12 cellular contexts compared by ENCODE assay signal in genomic region chr4:76723373-76723772, GRCh38.
DNase-seq lines count a peak whose midpoint lies in the region; ATAC-seq, FAIRE-seq and TF ChIP-seq lines count a peak whose summit lies in the region.
"Had no signal": no experiment of that assay in that cellular context is flagged by ENCODE, and none has a peak within 500 bp of the region (broad histone marks: within the 10 kb centered on the region; RNA-seq: fewer than 3 reads in every experiment).

No MANE protein-coding gene starts in this region.

- CTCF ChIA-PET in A549 (lab: Yijun Ruan, JAX) = interaction anchor here (0.6 kb wide), 1 partner anchor 41 kb away, joined by 3 read pairs; no protein-coding TSS in a partner anchor

- ATAC-seq in A549 = peak; percentile 30 to 67; a peak in 2 of 6 replicates
- ATAC-seq in GM19025 (IDR thresholded peaks at IDR 0.05; ENCODE audit: low read depth, unreplicated experiment) = peak; percentile 77
- no peak for ATAC-seq in GM21737 (IDR thresholded peaks at IDR 0.05; ENCODE audit: unreplicated experiment)

- peak in 1 of 2 experiments; percentile 39 for DNase-seq in A549 (ENCODE audit: low read depth in 1 of 2, low spot score in 1 of 2)
- no peak for DNase-seq in SJSA1 (ENCODE audit: low read depth in 1 of 2, low spot score in 2 of 2)
- DNase-seq in iris pigment epithelial cell (ENCODE audit: low read depth) = peak; percentile 51
- DNase-seq in dedifferentiated amniotic fluid mesenchymal stem cell (ENCODE audit: extremely low spot score) = no peak
- DNase-seq in DMS79 (lab: John Stamatoyannopoulos, UW) = no peak
- DNase-seq in GM20000 (ENCODE audit: low spot score) = no peak
- DNase-seq: activated CD4-positive, alpha-beta T cell treated with anti-CD3 and anti-CD28 coated beads, Interleukin-2, amount 10 ng/mL, durations not matched to agents 24 days and 14 days; adrenal gland; heart right ventricle; NCI-H1436 had no signal

- no peak for TF ChIP-seq EP300 in A549 (IDR thresholded peaks at IDR 0.05)

- H3K27ac ChIP-seq in A549 = peak overlapping the region; percentile 6 to 41; a peak in 1 of 6 replicates
- 0 out of 2 replicates have a peak overlapping the region, but pooled peaks have one; percentile 2 for H3K27ac ChIP-seq in SJSA1

- TF ChIP-seq CTCF in A549 (IDR thresholded peaks at IDR 0.05) = peak; percentile 7; the same call in 1 of the 3 replicates
- no peak for TF ChIP-seq CTCF in GM20000 (IDR thresholded peaks at IDR 0.05; ENCODE audit: extremely low read depth, missing control alignments)

- POLR2A ChIA-PET in A549 (lab: Yijun Ruan, JAX) = no interaction called here

- H3K4me3 ChIP-seq in A549 (no peak overlapping the region), SJSA1 (no peak overlapping the region)
- H3K4me3 ChIP-seq: adrenal gland, heart right ventricle had no signal

- H3K36me3 ChIP-seq in SJSA1 = no peaks in the 10 kb centered on the region
- H3K36me3 ChIP-seq: adrenal gland, heart right ventricle had no signal

- peak in 1 of 2 experiments; percentile 26; a peak in 1 of 5 replicates for TF ChIP-seq RAD21 in A549 (conservative IDR thresholded peaks at IDR 0.05 in 1 of 2, IDR thresholded peaks at IDR 0.05 in 1 of 2)

- no peaks in the 10 kb centered on the region for H3K27me3 ChIP-seq in SJSA1 (replicated peaks)
- H3K27me3 ChIP-seq: adrenal gland, heart right ventricle had no signal

- peak overlapping the region; percentile 45 for H3K4me2 ChIP-seq in A549

- no peaks in the 10 kb centered on the region for H3K9me3 ChIP-seq in A549
- no peaks in the 10 kb centered on the region for H3K9me3 ChIP-seq in SJSA1 (replicated peaks)
- H3K9me3 ChIP-seq: adrenal gland, heart right ventricle had no signal

- TF ChIP-seq POLR2A in A549 (IDR thresholded peaks at IDR 0.05; ENCODE audit: low read length) = no peak

- peaks cover 35% of the 10 kb centered on the region for H3K4me1 ChIP-seq in A549
- H3K4me1 ChIP-seq in SJSA1 (replicated peaks) = peaks cover 19% of the 10 kb centered on the region
- H3K4me1 ChIP-seq: adrenal gland had no signal

- no peak for FAIRE-seq in A549 (lab: Jason Lieb, UNC)

TF ChIP-seq in A549, 52 proteins besides CTCF, POLR2A, EP300 and RAD21:
- TF ChIP-seq KDM5A (IDR thresholded peaks at IDR 0.05) = no peak
- TF ChIP-seq JUNB (IDR thresholded peaks at IDR 0.05) = no peak
- TF ChIP-seq NR3C1 (IDR thresholded peaks at IDR 0.05) = no peak
- no peak for TF ChIP-seq EHF (CRISPR knock-in tag; IDR thresholded peaks at IDR 0.05)
- peak; percentile 24; the same call in 2 of the 3 replicates for TF ChIP-seq SMC3 (IDR thresholded peaks at IDR 0.05)
- TF ChIP-seq NPAS2 (CRISPR knock-in tag; IDR thresholded peaks at IDR 0.05; ENCODE audit: borderline replicate concordance) = no peak
TF ChIP-seq in A549: peak in this region for 1.
